23 cellular contexts compared by ENCODE assay signal in the genomic region with DNA sequence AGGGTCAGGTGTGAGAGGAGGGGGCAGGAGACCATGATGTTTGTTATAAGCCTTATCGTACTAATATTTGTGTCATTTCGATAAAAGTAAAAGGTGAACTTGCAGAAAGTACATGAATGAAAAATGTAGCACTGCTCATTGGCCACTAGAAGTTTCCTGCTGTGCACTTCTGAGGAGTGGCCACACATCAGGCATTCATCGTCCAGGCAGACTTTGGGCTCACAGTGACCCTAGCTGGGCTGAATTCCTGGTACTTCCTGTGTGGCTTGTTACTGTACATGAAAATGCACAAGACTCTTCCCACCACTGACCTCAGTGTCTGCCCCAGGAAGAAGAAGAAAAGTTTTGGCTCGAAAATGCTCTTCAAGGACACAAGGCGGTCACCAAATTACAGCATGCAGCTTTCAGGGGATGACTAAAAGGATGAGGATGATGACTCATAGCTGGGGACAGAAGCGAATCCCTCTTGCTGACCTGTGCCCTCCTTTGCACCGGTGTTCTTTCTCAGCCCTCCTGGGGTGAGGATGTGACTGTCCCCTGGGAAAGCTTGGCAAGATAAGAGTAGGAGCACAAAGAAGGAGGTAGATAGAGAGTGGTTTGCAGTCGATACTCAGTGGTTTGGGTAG.
A peak's percentile ranks its signal among the peaks of the same experiment; 100 is the strongest.
DNase-seq lines count a peak whose midpoint lies in the region; ATAC-seq, FAIRE-seq and TF ChIP-seq lines count a peak whose summit lies in the region.
"Had no signal": no experiment of that assay in that cellular context is flagged by ENCODE, and none has a peak within 500 bp of the region (broad histone marks: within the 10 kb centered on the region; RNA-seq: fewer than 3 reads in every experiment).

No MANE protein-coding gene starts in this region.

- H3K27ac ChIP-seq in HUES48 (ENCODE audit: low read depth, low read length) (peak overlapping the region; percentile 61), thyroid gland (no peak overlapping the region), kidney (ENCODE audit: low read depth in 2 of 2, low read length in 2 of 2) (no peak overlapping the region)
- H3K27ac ChIP-seq in CD8-positive, alpha-beta memory T cell (ENCODE audit: low read depth, low read length): no peak overlapping the region
- H3K27ac ChIP-seq: A549, cardiac muscle cell, dorsolateral prefrontal cortex, esophagus muscularis mucosa, heart left ventricle, SK-N-MC, thoracic aorta had no signal

- 63 to 76% methylated on average over 8 of the region's 8 CpGs for WGBS in thyroid gland, 2 donors

- H3K36me3 ChIP-seq in HUES48 (ENCODE audit: control insufficient read depth, insufficient read depth, low read length) (no peaks in the 10 kb centered on the region), thyroid gland (no peaks in the 10 kb centered on the region), kidney (ENCODE audit: control insufficient read depth in 1 of 2, insufficient read depth in 2 of 2, low read length in 2 of 2) (no peaks in the 10 kb centered on the region)
- no peaks in the 10 kb centered on the region for H3K36me3 ChIP-seq in CD8-positive, alpha-beta memory T cell (ENCODE audit: insufficient read depth, low read length)
- H3K36me3 ChIP-seq: cardiac muscle cell, esophagus muscularis mucosa, heart left ventricle, thoracic aorta had no signal

- H3K9ac ChIP-seq in HUES48 (ENCODE audit: low read depth, low read length) (no peak overlapping the region), kidney (ENCODE audit: low read length in 2 of 2) (no peak overlapping the region)

- H3K36me3 Mint-ChIP-seq in CD8-positive, alpha-beta memory T cell: no peaks in the 10 kb centered on the region
- H3K36me3 Mint-ChIP-seq: stimulated activated effector memory CD8-positive, alpha-beta T cell treated with anti-CD3 and anti-CD28 coated beads, Interleukin-12 subunit alpha, Interleukin-12 subunit beta, amount 100 ng/mL, for 72 hours had no signal

- H3K27me3 Mint-ChIP-seq in CD8-positive, alpha-beta memory T cell: peaks cover 3 to 13% of the 10 kb centered on the region in 2 donors

- H3K4me3 ChIP-seq in HUES48 (ENCODE audit: low read depth, low read length) (no peak overlapping the region), astrocyte of the spinal cord (ENCODE audit: low read depth, low read length) (no peak overlapping the region), thyroid gland (replicated peaks in 1 of 3) (no peak overlapping the region), kidney (ENCODE audit: low read length in 2 of 2) (no peak overlapping the region)
- H3K4me3 ChIP-seq in CD8-positive, alpha-beta memory T cell (ENCODE audit: low read length): no peak overlapping the region
- H3K4me3 ChIP-seq: A549, cardiac muscle cell, dorsolateral prefrontal cortex, esophagus muscularis mucosa, heart left ventricle, SK-N-MC, thoracic aorta had no signal

- in situ Hi-C loops in ACHN (cut with HindIII; ENCODE audit: low pct_ligation_motif_present, low pct_unique_long_range_greater_than_20kb, low sequenced_read_pairs) (no loop called here), astrocyte of the spinal cord (cut with HindIII; ENCODE audit: low sequenced_read_pairs) (no loop called here)

- no peak overlapping the region for H3K4me3 Mint-ChIP-seq in CD8-positive, alpha-beta memory T cell
- H3K4me3 Mint-ChIP-seq: stimulated activated effector memory CD8-positive, alpha-beta T cell treated with anti-CD3 and anti-CD28 coated beads, Interleukin-12 subunit alpha, Interleukin-12 subunit beta, amount 100 ng/mL, for 72 hours had no signal

- TF ChIP-seq CTCF in astrocyte of the spinal cord (IDR thresholded peaks at IDR 0.05; ENCODE audit: low read depth, low read length): no peak
- TF ChIP-seq CTCF in thyroid gland (IDR thresholded peaks at IDR 0.05): no peak
- TF ChIP-seq CTCF in kidney (IDR thresholded peaks at IDR 0.05; ENCODE audit: borderline replicate concordance, extremely low read depth, insufficient read depth): no peak

- peaks cover 0 to 5% (median 2%) of the 10 kb centered on the region in 5 donors for H3K9me3 Mint-ChIP-seq in CD8-positive, alpha-beta memory T cell

- FAIRE-seq in kidney (lab: Jason Lieb, UNC): no peak
- FAIRE-seq: A549, GM18507, islet of Langerhans had no signal

- no peak for ATAC-seq in left cardiac atrium
- ATAC-seq: A549; heart left ventricle; Panc1; stimulated activated effector memory CD8-positive, alpha-beta T cell treated with anti-CD3 and anti-CD28 coated beads, Interleukin-12 subunit alpha, Interleukin-12 subunit beta, amount 100 ng/mL, for 72 hours had no signal

- H3K9me3 ChIP-seq in HUES48 (ENCODE audit: control insufficient read depth, insufficient read depth, low read length): no peaks in the 10 kb centered on the region
- no peaks in the 10 kb centered on the region for H3K9me3 ChIP-seq in thyroid gland
- no peaks in the 10 kb centered on the region for H3K9me3 ChIP-seq in kidney (ENCODE audit: control insufficient read depth in 1 of 2, low read length in 2 of 2)
- no peaks in the 10 kb centered on the region for H3K9me3 ChIP-seq in CD8-positive, alpha-beta memory T cell (ENCODE audit: low read length)
- H3K9me3 ChIP-seq: A549, thoracic aorta had no signal

- CTCF ChIA-PET in CD8-positive, alpha-beta memory T cell (lab: Charles Lee): no interaction called here

- H3K4me1 Mint-ChIP-seq in CD8-positive, alpha-beta memory T cell: no peaks in the 10 kb centered on the region
- H3K4me1 Mint-ChIP-seq: stimulated activated effector memory CD8-positive, alpha-beta T cell treated with anti-CD3 and anti-CD28 coated beads, Interleukin-12 subunit alpha, Interleukin-12 subunit beta, amount 100 ng/mL, for 72 hours had no signal

- intact Hi-C loops in thyroid gland (cut with DNase I) (no loop called here), kidney (cut with DNase I) (no loop called here), left cardiac atrium (cut with DNase I) (no loop called here)

- H3K4me1 ChIP-seq in HUES48 (ENCODE audit: control insufficient read depth, insufficient read depth, low read length) (no peaks in the 10 kb centered on the region), thyroid gland (peaks cover 5 to 8% of the 10 kb centered on the region in 2 donors), kidney (ENCODE audit: control insufficient read depth in 1 of 2, insufficient read depth in 1 of 2, low read depth in 1 of 2, low read length in 2 of 2) (no peaks in the 10 kb centered on the region)
- no peaks in the 10 kb centered on the region for H3K4me1 ChIP-seq in CD8-positive, alpha-beta memory T cell (ENCODE audit: insufficient read depth, low read length)
- H3K4me1 ChIP-seq: A549, heart left ventricle had no signal

- TF ChIP-seq POLR2A in thyroid gland (IDR thresholded peaks at IDR 0.05): no peak

- H3K27ac Mint-ChIP-seq in CD8-positive, alpha-beta memory T cell: no peak overlapping the region
- H3K27ac Mint-ChIP-seq: stimulated activated effector memory CD8-positive, alpha-beta T cell treated with anti-CD3 and anti-CD28 coated beads, Interleukin-12 subunit alpha, Interleukin-12 subunit beta, amount 100 ng/mL, for 72 hours had no signal

- POLR2A ChIA-PET in CD8-positive, alpha-beta memory T cell (lab: Charles Lee): no interaction called here

- DNase-seq in ACHN (peak; percentile 17), astrocyte of the spinal cord (ENCODE audit: low read depth, low spot score) (peak; percentile 24), iPS-NIHi7 (ENCODE audit: extremely low spot score) (peak; percentile 57), thyroid gland (no peak), kidney (no peak), left cardiac atrium (no peak)
- DNase-seq in CD8-positive, alpha-beta memory T cell: no peak
- DNase-seq: activated CD4-positive, alpha-beta T cell treated with anti-CD3 and anti-CD28 coated beads for 1 hour; DMS53; dorsolateral prefrontal cortex; heart left ventricle; Kasumi-1; NCI-H1417 had no signal

- H3K27me3 ChIP-seq in HUES48 (ENCODE audit: control insufficient read depth, insufficient read depth, low read length): no peaks in the 10 kb centered on the region
- no peaks in the 10 kb centered on the region for H3K27me3 ChIP-seq in thyroid gland
- no peaks in the 10 kb centered on the region for H3K27me3 ChIP-seq in CD8-positive, alpha-beta memory T cell (ENCODE audit: insufficient read depth, low read length, poor library complexity, severe bottlenecking)
- H3K27me3 ChIP-seq: cardiac muscle cell, dorsolateral prefrontal cortex, esophagus muscularis mucosa had no signal

Comparison
In these comparisons a context has a peak if more than half of its experiments do, and no peak if none do; other contexts are left out.
1. DNase-seq: peak in ACHN (single experiment), astrocyte of the spinal cord (single experiment) and iPS-NIHi7 (single experiment); none in thyroid gland (0 of 2), kidney (single experiment), left cardiac atrium (single experiment) and CD8-positive, alpha-beta memory T cell (0 of 5).